In genomic region chr12:62967701-62968100, GRCh38 we compare ENCODE assay signal across 24 cellular contexts. TPM values are rescaled to one million over a fixed set of nuclear protein-coding genes. Genes with fewer than 3 reads are reported as not detected.
"Had no signal": no experiment of that assay in that cellular context is flagged by ENCODE, and none has a peak within 500 bp of the region (broad histone marks: within the 10 kb centered on the region; RNA-seq: fewer than 3 reads in every experiment).

No MANE protein-coding gene starts in this region.

- H3K4me3 Mint-ChIP-seq: activated B cell treated with CpG ODN at 0.5 μM for 24 hours; activated CD4-positive, alpha-beta memory T cell treated with anti-CD3 and anti-CD28 coated beads for 36 hours; activated CD4-positive, alpha-beta T cell treated with anti-CD3 and anti-CD28 coated beads, Interleukin-2, amount 10 ng/mL, durations not matched to agents 7 days and 5 days; activated naive CD8-positive, alpha-beta T cell treated with anti-CD3 and anti-CD28 coated beads, Interleukin-2, amount 50 U/mL, for 24 hours; activated T-cell treated with anti-CD3 and anti-CD28 coated beads, Interleukin-2, amount 50 U/mL, for 4 hours; T-helper 1 cell treated with Interleukin-12 subunit alpha and Interleukin-12 subunit beta and Interleukin-4 antibody, amounts not matched to agents 30 μg/mL and 1 μg/mL, for 36 hours had no signal

- ATAC-seq: activated naive CD4-positive, alpha-beta T cell treated with anti-CD3 and anti-CD28 coated beads, Interleukin-2, amount 50 U/mL, for 72 hours; activated naive CD8-positive, alpha-beta T cell treated with anti-CD3 and anti-CD28 coated beads, Interleukin-2, amount 50 U/mL, for 24 hours; activated T-cell treated with anti-CD3 and anti-CD28 coated beads, Interleukin-2, amount 50 U/mL, for 4 hours; body of pancreas had no signal

- H3K27me3 Mint-ChIP-seq: activated B cell treated with CpG ODN at 0.5 μM for 24 hours; activated CD4-positive, alpha-beta T cell treated with anti-CD3 and anti-CD28 coated beads, Interleukin-2, amount 10 ng/mL, durations not matched to agents 7 days and 5 days had no signal

- H3K9me3 Mint-ChIP-seq: activated B cell treated with CpG ODN at 0.5 μM for 24 hours; activated CD4-positive, alpha-beta memory T cell treated with anti-CD3 and anti-CD28 coated beads for 36 hours; activated CD4-positive, alpha-beta T cell treated with anti-CD3 and anti-CD28 coated beads, Interleukin-2, amount 10 ng/mL, durations not matched to agents 7 days and 5 days; activated naive CD4-positive, alpha-beta T cell treated with anti-CD3 and anti-CD28 coated beads, Interleukin-2, amount 50 U/mL, for 72 hours; activated naive CD8-positive, alpha-beta T cell treated with anti-CD3 and anti-CD28 coated beads, Interleukin-2, amount 50 U/mL, for 24 hours; activated T-cell treated with anti-CD3 and anti-CD28 coated beads, Interleukin-2, amount 50 U/mL, for 4 hours; T-helper 1 cell treated with Interleukin-12 subunit alpha and Interleukin-12 subunit beta and Interleukin-4 antibody, amounts not matched to agents 30 μg/mL and 1 μg/mL, for 36 hours had no signal

- H3K4me1 Mint-ChIP-seq: activated B cell treated with CpG ODN at 0.5 μM for 24 hours; activated CD4-positive, alpha-beta T cell treated with anti-CD3 and anti-CD28 coated beads, Interleukin-2, amount 10 ng/mL, durations not matched to agents 7 days and 5 days had no signal

- H3K9me3 ChIP-seq: ascending aorta, body of pancreas, MG63 had no signal

- H3K27me3 ChIP-seq: ascending aorta, body of pancreas, MG63 had no signal

- H3K27ac ChIP-seq: ascending aorta, body of pancreas had no signal

- H3K36me3 ChIP-seq: ascending aorta, MG63 had no signal

- H3K27ac Mint-ChIP-seq: activated B cell treated with CpG ODN at 0.5 μM for 24 hours; activated CD4-positive, alpha-beta memory T cell treated with anti-CD3 and anti-CD28 coated beads for 36 hours; activated CD4-positive, alpha-beta T cell treated with anti-CD3 and anti-CD28 coated beads, Interleukin-2, amount 10 ng/mL, durations not matched to agents 7 days and 5 days; activated naive CD8-positive, alpha-beta T cell treated with anti-CD3 and anti-CD28 coated beads, Interleukin-2, amount 50 U/mL, for 24 hours; T-helper 1 cell treated with Interleukin-12 subunit alpha and Interleukin-12 subunit beta and Interleukin-4 antibody, amounts not matched to agents 30 μg/mL and 1 μg/mL, for 36 hours had no signal

- DNase-seq: activated B cell treated with CpG ODN at 0.5 μM for 24 hours; activated CD4-positive, alpha-beta memory T cell treated with anti-CD3 and anti-CD28 coated beads for 36 hours; activated CD4-positive, alpha-beta T cell treated with anti-CD3 and anti-CD28 coated beads, Interleukin-2, amount 10 ng/mL, durations not matched to agents 7 days and 5 days; activated CD8-positive, alpha-beta memory T cell treated with anti-CD3 and anti-CD28 coated beads for 24 hours; activated effector memory CD4-positive, alpha-beta T cell treated with anti-CD3 and anti-CD28 coated beads, Interleukin-2, amount 50 U/mL, for 16 hours; activated naive CD4-positive, alpha-beta T cell treated with Interleukin-2 at 50 U/mL for 16 hours; activated naive CD8-positive, alpha-beta T cell treated with anti-CD3 and anti-CD28 coated beads, Interleukin-2, amount 50 U/mL, for 24 hours; activated T-cell treated with anti-CD3 and anti-CD28 coated beads, Interleukin-2, amount 50 U/mL, for 4 hours; amniotic stem cell; body of pancreas; central memory CD4-positive, alpha-beta T cell; MG63; MV-4-11; NCI-H1092 treated with DMSO at 0.1 percent for 48 hours; NCI-H1417 treated with DMSO at 0.1 percent for 48 hours; NCI-H1694; NCI-H2029; NCI-H2107; NCI-H446; NCI-H524; SHP77 treated with DMSO at 0.1 percent for 48 hours had no signal

- H3K4me3 ChIP-seq: ascending aorta, body of pancreas, MG63 had no signal

- H3K36me3 Mint-ChIP-seq: activated CD4-positive, alpha-beta memory T cell treated with anti-CD3 and anti-CD28 coated beads for 36 hours; activated naive CD4-positive, alpha-beta T cell treated with anti-CD3 and anti-CD28 coated beads, Interleukin-2, amount 50 U/mL, for 72 hours had no signal

RNA-seq across cellular contexts. Expression of gene PPM1H, which starts 32.8 kb away (rescaled TPM):
- total RNA-seq: activated B cell treated with CpG ODN at 0.5 μM for 24 hours; activated CD4-positive, alpha-beta memory T cell treated with anti-CD3 and anti-CD28 coated beads for 36 hours; activated CD4-positive, alpha-beta T cell treated with anti-CD3 and anti-CD28 coated beads, Interleukin-2, amount 10 ng/mL, durations not matched to agents 7 days and 5 days had no signal
